9 cellular contexts compared by ENCODE assay signal in genomic region chr2:72144746-72145657, GRCh38. TPM values are rescaled to one million over a fixed set of nuclear protein-coding genes. Genes with fewer than 3 reads are reported as not detected.
DNase-seq lines count a peak whose midpoint lies in the region; ATAC-seq and TF ChIP-seq lines count a peak whose summit lies in the region.
"Had no signal": no experiment of that assay in that cellular context is flagged by ENCODE, and none has a peak within 500 bp of the region (broad histone marks: within the 10 kb centered on the region; RNA-seq: fewer than 3 reads in every experiment).

No MANE protein-coding gene starts in this region.

- H3K27ac ChIP-seq in BLaER1 treated with 17β-estradiol and CSF1 and Interleukin-3, amounts not matched to agents 10 nM and 100 nM = no peak overlapping the region
- H3K27ac ChIP-seq in cardiac muscle cell = no peak overlapping the region

- H3K9ac ChIP-seq in BLaER1 treated with 17β-estradiol and CSF1 and Interleukin-3, amounts not matched to agents 10 nM and 100 nM = peak overlapping the region in 8 of 11 experiments; percentile 31 to 60 (median 50); a peak in 13 of 22 replicates

- H3K4me3 Mint-ChIP-seq in activated CD8-positive, alpha-beta memory T cell treated with anti-CD3 and anti-CD28 coated beads, Interleukin-2, amount 10 ng/mL, durations not matched to agents 7 days and 5 days = peak overlapping the region; percentile 11

- peak overlapping the region; percentile 54 for H3K27ac Mint-ChIP-seq in activated CD8-positive, alpha-beta memory T cell treated with anti-CD3 and anti-CD28 coated beads, Interleukin-2, amount 10 ng/mL, durations not matched to agents 7 days and 5 days

- H3K4me2 ChIP-seq in BLaER1 treated with 17β-estradiol and CSF1 and Interleukin-3, amounts not matched to agents 10 nM and 100 nM = peak overlapping the region; percentile 89 to 99 (median 97)

- peaks cover 0 to 73% (median 51%) of the 10 kb centered on the region in 11 experiments; a peak in 19 of 22 replicates for H4K20me1 ChIP-seq in BLaER1 treated with 17β-estradiol and CSF1 and Interleukin-3, amounts not matched to agents 10 nM and 100 nM

- H3K4me1 Mint-ChIP-seq in activated CD8-positive, alpha-beta memory T cell treated with anti-CD3 and anti-CD28 coated beads, Interleukin-2, amount 10 ng/mL, durations not matched to agents 7 days and 5 days = peaks cover 28% of the 10 kb centered on the region

- peaks cover 0 to 10% (median 0%) of the 10 kb centered on the region in 11 experiments; a peak in 10 of 22 replicates for H3K9me3 ChIP-seq in BLaER1 treated with 17β-estradiol and CSF1 and Interleukin-3, amounts not matched to agents 10 nM and 100 nM (replicated peaks in 1 of 11)
- no peaks in the 10 kb centered on the region for H3K9me3 ChIP-seq in cardiac muscle cell (ENCODE audit: low read depth)

- H3K4me3 ChIP-seq in BLaER1 treated with 17β-estradiol and CSF1 and Interleukin-3, amounts not matched to agents 10 nM and 100 nM = peak overlapping the region; percentile 57 to 73 (median 64)
- peak overlapping the region; percentile 51 for H3K4me3 ChIP-seq in cardiac muscle cell

- CTCF ChIA-PET in activated CD8-positive, alpha-beta memory T cell treated with anti-CD3 and anti-CD28 coated beads, Interleukin-2, amount 10 ng/mL, durations not matched to agents 7 days and 5 days (lab: Charles Lee) = no interaction called here

- no peak for ATAC-seq in activated CD8-positive, alpha-beta memory T cell treated with anti-CD3 and anti-CD28 coated beads, Interleukin-2, amount 10 ng/mL, durations not matched to agents 7 days and 5 days
- no peak for ATAC-seq in HG03439 (IDR thresholded peaks at IDR 0.05; ENCODE audit: unreplicated experiment)

- H3K4me1 ChIP-seq in BLaER1 treated with 17β-estradiol and CSF1 and Interleukin-3, amounts not matched to agents 10 nM and 100 nM = peaks cover 50 to 69% (median 60%) of the 10 kb centered on the region in 10 experiments
- peaks cover 6% of the 10 kb centered on the region for H3K4me1 ChIP-seq in cardiac muscle cell (ENCODE audit: low read depth)

- no peak for TF ChIP-seq CTCF in cardiac muscle cell (IDR thresholded peaks at IDR 0.05; ENCODE audit: low read depth, low read length)

- H3K36me3 ChIP-seq in BLaER1 treated with 17β-estradiol and CSF1 and Interleukin-3, amounts not matched to agents 10 nM and 100 nM = no peaks in the 10 kb centered on the region
- H3K36me3 ChIP-seq in cardiac muscle cell = no peaks in the 10 kb centered on the region

- H3K27me3 Mint-ChIP-seq in activated CD8-positive, alpha-beta memory T cell treated with anti-CD3 and anti-CD28 coated beads, Interleukin-2, amount 10 ng/mL, durations not matched to agents 7 days and 5 days = peaks cover 69% of the 10 kb centered on the region

- H3K27me3 ChIP-seq in BLaER1 treated with 17β-estradiol and CSF1 and Interleukin-3, amounts not matched to agents 10 nM and 100 nM = peaks cover 80 to 98% (median 90%) of the 10 kb centered on the region in 11 experiments
- H3K27me3 ChIP-seq in cardiac muscle cell = peaks cover 99% of the 10 kb centered on the region

- peaks cover 2% of the 10 kb centered on the region for H3K9me3 Mint-ChIP-seq in activated CD8-positive, alpha-beta memory T cell treated with anti-CD3 and anti-CD28 coated beads, Interleukin-2, amount 10 ng/mL, durations not matched to agents 7 days and 5 days (ENCODE audit: low read depth)

- intact Hi-C loops in posterior vena cava (cut with DNase I) = loop anchor here (5.0 kb wide), 3 partner anchors 218 to 598 kb away; no protein-coding TSS in a partner anchor

- H3K36me3 Mint-ChIP-seq in activated CD8-positive, alpha-beta memory T cell treated with anti-CD3 and anti-CD28 coated beads, Interleukin-2, amount 10 ng/mL, durations not matched to agents 7 days and 5 days = peaks cover 7% of the 10 kb centered on the region

- DNase-seq in HuH-7 (ENCODE audit: low spot score) = peak; percentile 100
- peak; percentile 37 for DNase-seq in activated CD8-positive, alpha-beta memory T cell treated with anti-CD3 and anti-CD28 coated beads, Interleukin-2, amount 10 ng/mL, durations not matched to agents 7 days and 5 days
- peak; percentile 69 to 72 for DNase-seq in cardiac muscle cell (ENCODE audit: low read depth in 1 of 2, low spot score in 1 of 2)
- peak; percentile 81 for DNase-seq in posterior vena cava (ENCODE audit: low spot score)
- DNase-seq in NOMO-1 treated with DMSO at 0.1 percent for 48 hours (lab: John Stamatoyannopoulos, UW; ENCODE audit: unreplicated experiment) = no peak
- DNase-seq in T-helper 9 cell = no peak

RNA-seq across cellular contexts. Expression of gene CYP26B1, which starts 2.7 kb away (rescaled TPM):
- total RNA-seq in activated CD8-positive, alpha-beta memory T cell treated with anti-CD3 and anti-CD28 coated beads, Interleukin-2, amount 10 ng/mL, durations not matched to agents 7 days and 5 days = not detected
- 3.1 and 3.6 TPM in 2 replicates for total RNA-seq in cardiac muscle cell
- 0.65 and 1.2 TPM in 2 replicates for polyA plus RNA-seq in cardiac muscle cell
- total RNA-seq in posterior vena cava = 1 to 10 TPM; 5.0 to 5.1 TPM
- total RNA-seq: dermis microvascular lymphatic vessel endothelial cell had no signal

Comparison
In these comparisons a context has a peak if more than half of its experiments do, and no peak if none do; other contexts are left out.
1. DNase-seq: peak in HuH-7 (single experiment), activated CD8-positive, alpha-beta memory T cell treated with anti-CD3 and anti-CD28 coated beads, Interleukin-2, amount 10 ng/mL, durations not matched to agents 7 days and 5 days (single experiment), cardiac muscle cell (2 of 2) and posterior vena cava (single experiment); none in NOMO-1 treated with DMSO at 0.1 percent for 48 hours (single experiment) and T-helper 9 cell (single experiment).